In genomic region chr7:53111061-53111460, GRCh38 we compare ENCODE assay signal across 19 cellular contexts.
A peak's percentile ranks its signal among the peaks of the same experiment; 100 is the strongest.
DNase-seq lines count a peak whose midpoint lies in the region; FAIRE-seq and TF ChIP-seq lines count a peak whose summit lies in the region.
"Had no signal": no experiment of that assay in that cellular context is flagged by ENCODE, and none has a peak within 500 bp of the region (broad histone marks: within the 10 kb centered on the region; RNA-seq: fewer than 3 reads in every experiment).

No MANE protein-coding gene starts in this region.

- H2BK120ac ChIP-seq in H1 (replicated peaks; ENCODE audit: low read depth, low read length) (no peak overlapping the region), neuronal stem cell (ENCODE audit: low read depth, low read length) (no peak overlapping the region)

- H2AK5ac ChIP-seq in H1 (ENCODE audit: low read depth, low read length) (no peak overlapping the region), neuronal stem cell (ENCODE audit: low read depth, low read length) (no peak overlapping the region)

- H3K23me2 ChIP-seq in H1 (ENCODE audit: low read depth, low read length): no peaks in the 10 kb centered on the region

- WGBS in H1 (ENCODE audit: extremely low coverage in 1 of 2, insufficient coverage in 1 of 2, insufficient read length in 1 of 2, insufficient replicate concordance in 2 of 2, low coverage in 1 of 2, low lambda C conversion rate in 2 of 2, missing lambda C conversion rate in 1 of 2), 2 experiments: 78% methylated on average over 1 of the region's 1 CpG; no CpG with 5 or more reads in 1 of the 2 experiments
- WGBS in neuronal stem cell (ENCODE audit: extremely low coverage in 2 of 2, insufficient read length in 2 of 2, insufficient replicate concordance in 1 of 2), 2 donors: no CpG with 5 or more reads among the region's 1 CpG

- peak overlapping the region; percentile 7; the same call in 1 of the 2 replicates for H4K8ac ChIP-seq in H1 (ENCODE audit: extremely low read depth, insufficient read depth, low read length)
- no peak overlapping the region for H4K8ac ChIP-seq in neuronal stem cell (ENCODE audit: low read depth, low read length)

- H4K91ac ChIP-seq in H1 (replicated peaks; ENCODE audit: insufficient read length, low read length) (no peak overlapping the region), neuronal stem cell (ENCODE audit: low read depth, low read length, poor library complexity) (no peak overlapping the region)

- no peaks in the 10 kb centered on the region for H4K20me1 ChIP-seq in H1 (replicated peaks in 1 of 2; ENCODE audit: control insufficient read depth in 1 of 2, insufficient read depth in 2 of 2, low read length in 2 of 2)

- TF ChIP-seq RAD21 in H1 (IDR thresholded peaks at IDR 0.05 in 1 of 2, conservative IDR thresholded peaks at IDR 0.05 in 1 of 2; ENCODE audit: low read depth in 2 of 2, low read length in 2 of 2): no peak

- H3K14ac ChIP-seq in H1 (ENCODE audit: insufficient read length) (no peak overlapping the region), neuronal stem cell (ENCODE audit: low read length) (no peak overlapping the region)

- intact Hi-C loops in head of caudate nucleus (cut with DNase I): no loop called here

- H3K23ac ChIP-seq in H1 (ENCODE audit: insufficient read length) (no peak overlapping the region), neuronal stem cell (ENCODE audit: low read depth, low read length, poor library complexity) (no peak overlapping the region)

- H3K36me3 ChIP-seq in H1 (ENCODE audit: control insufficient read depth in 2 of 4, insufficient read depth in 4 of 4, low read length in 3 of 4) (no peaks in the 10 kb centered on the region), neuronal stem cell (replicated peaks in 1 of 2; ENCODE audit: control insufficient read depth in 2 of 2, insufficient read depth in 2 of 2, low read length in 2 of 2) (no peaks in the 10 kb centered on the region)

- POLR2A ChIA-PET in H1 (lab: Charles Lee; ENCODE audit: partially characterized antibody): interaction anchor here (0.5 kb wide), 1 partner anchor 38 kb away, joined by 4 read pairs; no protein-coding TSS in a partner anchor

- no peak overlapping the region for H2BK12ac ChIP-seq in H1 (ENCODE audit: low read depth, low read length)
- H2BK12ac ChIP-seq in neuronal stem cell (ENCODE audit: low read length): no peak overlapping the region

- H3K9me3 ChIP-seq in H1 (ENCODE audit: insufficient read depth in 2 of 2, low read depth in 1 of 2, low read length in 1 of 2) (no peaks in the 10 kb centered on the region), neuronal stem cell (replicated peaks in 1 of 2; ENCODE audit: control insufficient read depth in 2 of 2, insufficient read depth in 1 of 2, low read depth in 1 of 2, low read length in 2 of 2) (no peaks in the 10 kb centered on the region)

- DNase-seq in D341Med (ENCODE audit: low spot score) (peak; percentile 57), NCI-H82 treated with DMSO at 0.1 percent for 48 hours (lab: John Stamatoyannopoulos, UW; ENCODE audit: unreplicated experiment) (peak; percentile 18), H1 (ENCODE audit: low read depth in 1 of 2, low spot score in 2 of 2) (no peak), left kidney (ENCODE audit: low read depth, low spot score) (peak; percentile 11), head of caudate nucleus (no peak), Ammon's horn (ENCODE audit: low spot score) (no peak), neuronal stem cell (ENCODE audit: low spot score) (no peak)
- DNase-seq: AML-193; Calu3; CD4-positive, alpha-beta T cell; DMS79; GM23248; NCI-H1048; NCI-H146; NCI-H2227 treated with DMSO at 0.1 percent for 48 hours; NCI-H526 treated with DMSO at 0.1 percent for 48 hours; SHP77 treated with DMSO at 0.1 percent for 48 hours had no signal

- H2BK15ac ChIP-seq in H1 (ENCODE audit: low read length): no peak overlapping the region
- H2BK15ac ChIP-seq in neuronal stem cell (ENCODE audit: low read length): no peak overlapping the region

- CTCF ChIA-PET in H1 (lab: Charles Lee; ENCODE audit: partially characterized antibody): no interaction called here

- H2AFZ ChIP-seq in H1 (ENCODE audit: low read length) (no peak overlapping the region), neuronal stem cell (ENCODE audit: low read length) (no peak overlapping the region)
- H2AFZ ChIP-seq: GM23248 had no signal

- no peak overlapping the region for H3K56ac ChIP-seq in H1 (replicated peaks; ENCODE audit: insufficient read length, low read depth, low read length)

- H3K4me3 ChIP-seq in H1 (ENCODE audit: extremely low read depth in 1 of 4, insufficient read depth in 2 of 4, low read depth in 3 of 4, low read length in 4 of 4) (no peak overlapping the region), neuronal stem cell (ENCODE audit: low read length in 2 of 2) (no peak overlapping the region)
- H3K4me3 ChIP-seq: GM23248 had no signal

- TF ChIP-seq CTCF in H1 (IDR thresholded peaks at IDR 0.05; ENCODE audit: control extremely low read depth in 1 of 3, insufficient read depth in 1 of 3, low read depth in 1 of 3, low read length in 3 of 3): no peak

- H3K4me2 ChIP-seq in H1 (ENCODE audit: insufficient read depth in 1 of 2, low read depth in 2 of 2, low read length in 2 of 2) (no peak overlapping the region), neuronal stem cell (ENCODE audit: insufficient read depth, low read length, poor library complexity, severe bottlenecking) (no peak overlapping the region)

- no peak for TF ChIP-seq POLR2A in H1 (IDR thresholded peaks at IDR 0.05; ENCODE audit: control extremely low read depth in 1 of 2, low read depth in 2 of 2, low read length in 2 of 2)

- H3K18ac ChIP-seq in H1 (ENCODE audit: extremely low read depth, low read length) (no peak overlapping the region), neuronal stem cell (ENCODE audit: low read length) (no peak overlapping the region)

- TF ChIP-seq EP300 in H1 (IDR thresholded peaks at IDR 0.05; ENCODE audit: borderline replicate concordance in 1 of 2, low read depth in 2 of 2, low read length in 2 of 2): no peak

- no peak overlapping the region for H3K27ac ChIP-seq in H1 (ENCODE audit: low read depth, low read length)
- H3K27ac ChIP-seq in neuronal stem cell (replicated peaks; ENCODE audit: low read length): no peak overlapping the region
- H3K27ac ChIP-seq: GM23248 had no signal

- H3K27me3 ChIP-seq in H1 (replicated peaks in 1 of 4; ENCODE audit: control insufficient read depth in 3 of 4, extremely low read depth in 1 of 4, insufficient read depth in 3 of 4, low read length in 3 of 4) (peaks cover 0 to 1% (median 0%) of the 10 kb centered on the region in 4 experiments; a peak in 1 of 7 replicates), neuronal stem cell (ENCODE audit: control insufficient read depth in 3 of 3, insufficient read depth in 3 of 3, low read depth in 1 of 3, low read length in 3 of 3) (no peaks in the 10 kb centered on the region)

- H2BK20ac ChIP-seq in H1 (ENCODE audit: low read length): no peak overlapping the region

- H3K4ac ChIP-seq in H1 (replicated peaks; ENCODE audit: insufficient read length, low read depth, low read length) (no peak overlapping the region), neuronal stem cell (ENCODE audit: low read length) (no peak overlapping the region)

- H3K9ac ChIP-seq in H1 (replicated peaks in 1 of 4; ENCODE audit: extremely low read depth in 1 of 4, low read depth in 3 of 4, low read length in 3 of 4): no peak overlapping the region
- H3K9ac ChIP-seq in neuronal stem cell (ENCODE audit: low read depth, low read length, poor library complexity): no peak overlapping the region
- H3K9ac ChIP-seq: GM23248 had no signal

- no peaks in the 10 kb centered on the region for H3K79me1 ChIP-seq in H1 (ENCODE audit: low read depth, low read length)
- no peaks in the 10 kb centered on the region for H3K79me1 ChIP-seq in neuronal stem cell (ENCODE audit: low read depth, low read length)

- no peak overlapping the region for H4K5ac ChIP-seq in H1 (ENCODE audit: insufficient read length, low read depth, low read length)

- H3K4me1 ChIP-seq in H1 (replicated peaks in 1 of 4; ENCODE audit: control insufficient read depth in 3 of 4, insufficient read depth in 4 of 4, low read length in 3 of 4) (peaks cover 0 to 3% (median 0%) of the 10 kb centered on the region in 4 experiments; a peak in 1 of 7 replicates), neuronal stem cell (ENCODE audit: control insufficient read depth in 2 of 2, insufficient read depth in 1 of 2, low read depth in 1 of 2, low read length in 2 of 2) (peaks cover 0 to 3% of the 10 kb centered on the region in 2 donors)

- H2BK5ac ChIP-seq in H1 (ENCODE audit: low read depth, low read length) (no peak overlapping the region), neuronal stem cell (ENCODE audit: low read length) (no peak overlapping the region)

- FAIRE-seq in H1 (lab: Jason Lieb, UNC): no peak
- FAIRE-seq: GM12891, GM19239 had no signal

- H3K79me2 ChIP-seq in H1 (ENCODE audit: control insufficient read depth in 1 of 2, insufficient read depth in 2 of 2, low read length in 2 of 2): no peaks in the 10 kb centered on the region

TF ChIP-seq in H1, 55 proteins besides CTCF, POLR2A, EP300 and RAD21:
- TF ChIP-seq, protein P1, sequence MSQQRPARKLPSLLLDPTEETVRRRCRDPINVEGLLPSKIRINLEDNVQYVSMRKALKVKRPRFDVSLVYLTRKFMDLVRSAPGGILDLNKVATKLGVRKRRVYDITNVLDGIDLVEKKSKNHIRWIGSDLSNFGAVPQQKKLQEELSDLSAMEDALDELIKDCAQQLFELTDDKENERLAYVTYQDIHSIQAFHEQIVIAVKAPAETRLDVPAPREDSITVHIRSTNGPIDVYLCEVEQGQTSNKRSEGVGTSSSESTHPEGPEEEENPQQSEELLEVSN (IDR thresholded peaks at IDR 0.05): no peak
- TF ChIP-seq FOSL1 (IDR thresholded peaks at IDR 0.05; ENCODE audit: insufficient read depth, low read depth, low read length): no peak
- no peak for TF ChIP-seq CREB1 (IDR thresholded peaks at IDR 0.05)
- TF ChIP-seq TEAD4 (IDR thresholded peaks at IDR 0.05; ENCODE audit: low read depth, low read length): 0 out of 2 replicates have a peak, but pooled peaks have one; percentile 19
- no peak for TF ChIP-seq ZNF274 (IDR thresholded peaks at IDR 0.05; ENCODE audit: borderline replicate concordance, extremely low read depth, low read length)
TF ChIP-seq in H1: peak in this region for 1.

Comparison
In these comparisons a context has a peak if more than half of its experiments do, and no peak if none do; other contexts are left out.
1. DNase-seq: peak in D341Med (single experiment), NCI-H82 treated with DMSO at 0.1 percent for 48 hours (single experiment) and left kidney (single experiment); none in H1 (0 of 2), head of caudate nucleus (0 of 42), Ammon's horn (single experiment) and neuronal stem cell (single experiment).